ENCODE assay signal across 8 cellular contexts in the genomic region with DNA sequence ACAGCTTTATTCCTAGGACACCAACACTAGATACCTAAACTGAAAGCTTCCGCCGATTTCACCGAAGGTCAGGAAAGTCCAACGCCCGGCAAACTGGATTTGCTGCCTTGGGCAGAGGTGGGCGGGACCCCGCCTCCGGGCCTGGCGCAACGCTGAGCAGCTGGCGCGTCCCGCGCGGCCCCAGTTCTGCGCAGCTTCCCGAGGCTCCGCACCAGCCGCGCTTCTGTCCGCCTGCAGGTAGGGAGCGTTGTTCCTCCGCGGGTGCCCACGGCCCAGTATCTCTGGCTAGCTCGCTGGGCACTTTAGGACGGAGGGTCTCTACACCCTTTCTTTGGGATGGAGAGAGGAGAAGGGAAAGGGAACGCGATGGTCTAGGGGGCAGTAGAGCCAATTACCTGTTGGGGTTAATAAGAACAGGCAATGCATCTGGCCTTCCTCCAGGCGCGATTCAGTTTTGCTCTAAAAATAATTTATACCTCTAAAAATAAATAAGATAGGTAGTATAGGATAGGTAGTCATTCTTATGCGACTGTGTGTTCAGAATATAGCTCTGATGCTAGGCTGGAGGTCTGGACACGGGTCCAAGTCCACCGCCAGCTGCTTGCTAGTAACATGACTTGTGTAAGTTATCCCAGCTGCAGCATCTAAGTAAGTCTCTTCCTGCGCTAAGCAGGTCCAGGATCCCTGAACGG.
DNase-seq lines count a peak whose midpoint lies in the region; ATAC-seq and TF ChIP-seq lines count a peak whose summit lies in the region.

A gene (plus strand): TSS at position 183 of the 692 bp plus-strand sequence. CDS start 5,572 bp downstream, outside the sequence.

- TF ChIP-seq CTCF in astrocyte of the spinal cord (IDR thresholded peaks at IDR 0.05; ENCODE audit: low read depth, low read length) = peak; percentile 70
- TF ChIP-seq CTCF in retinal pigment epithelial cell (conservative IDR thresholded peaks at IDR 0.05; ENCODE audit: low read depth, low read length) = peak; percentile 74

- in situ Hi-C loops in astrocyte of the spinal cord (cut with HindIII; ENCODE audit: low sequenced_read_pairs) = no loop called here

- ATAC-seq in HG02588 (IDR thresholded peaks at IDR 0.05; ENCODE audit: unreplicated experiment) = peak; percentile 70

- H3K4me3 ChIP-seq in astrocyte of the spinal cord (ENCODE audit: low read depth, low read length) (peak within 1 kb of the TSS; percentile 57), retinal pigment epithelial cell (ENCODE audit: low read length) (peak within 1 kb of the TSS; percentile 66)

- TF ChIP-seq POLR2A in GM10847 (IDR thresholded peaks at IDR 0.05; ENCODE audit: extremely low read depth, insufficient read length) = peak; percentile 89

- DNase-seq in NCI-H1105 (lab: John Stamatoyannopoulos, UW) = peak; percentile 83
- peak; percentile 66 for DNase-seq in T-helper 9 cell
- peak; percentile 90 for DNase-seq in astrocyte of the spinal cord (ENCODE audit: low read depth, low spot score)
- peak in 46 of 51 donors; percentile 9 to 80 (median 63) for DNase-seq in hypothalamus (lab: John Stamatoyannopoulos, UW)
- DNase-seq in retinal pigment epithelial cell (ENCODE audit: low read depth) = no peak
- no peak for DNase-seq in GM19238 (ENCODE audit: insufficient read length, low spot score)

Comparison
In these comparisons a context has a peak if more than half of its experiments do, and no peak if none do; other contexts are left out.
1. DNase-seq: peak in NCI-H1105 (single experiment), T-helper 9 cell (single experiment), astrocyte of the spinal cord (single experiment) and hypothalamus (46 of 51); none in retinal pigment epithelial cell (single experiment) and GM19238 (single experiment).